ENCODE assay signal across 27 cellular contexts in the genomic region with DNA sequence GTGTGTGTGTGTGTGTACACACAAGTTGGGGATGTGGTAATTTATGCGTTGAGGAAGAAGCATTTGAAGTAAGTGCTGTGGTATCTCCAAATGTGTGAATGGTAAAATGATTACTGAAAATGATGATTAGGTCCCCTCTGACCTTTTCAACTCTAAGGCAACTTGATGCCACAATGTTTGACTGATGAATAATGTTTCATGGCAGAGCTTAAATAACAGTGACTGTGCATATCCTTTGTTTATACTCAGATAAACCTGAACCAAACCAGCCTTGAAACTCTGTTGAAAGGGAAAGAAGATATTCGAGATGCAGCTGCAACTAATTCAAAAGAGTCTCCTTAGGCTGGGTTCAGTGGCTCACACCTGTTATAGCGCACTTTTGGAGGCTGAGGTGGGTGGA.
"Had no signal": no experiment of that assay in that cellular context is flagged by ENCODE, and none has a peak within 500 bp of the region (broad histone marks: within the 10 kb centered on the region; RNA-seq: fewer than 3 reads in every experiment).

No MANE protein-coding gene starts in this region.

- H2AFZ ChIP-seq: hepatocyte had no signal

- H3K79me2 ChIP-seq: hepatocyte had no signal

- H3K9me3 ChIP-seq: esophagus muscularis mucosa, gastroesophageal sphincter, mucosa of descending colon, thoracic aorta, uterus had no signal

- H3K4me2 ChIP-seq: hepatocyte had no signal

- H3K36me3 ChIP-seq: esophagus muscularis mucosa, gastroesophageal sphincter, thoracic aorta, uterus had no signal

- FAIRE-seq: astrocyte, bronchial epithelial cell, colon, keratinocyte, small intestine had no signal

- H3K4me1 ChIP-seq: esophagus muscularis mucosa, gastroesophageal sphincter, uterus had no signal

- ATAC-seq: activated CD8-positive, alpha-beta T cell treated with anti-CD3 and anti-CD28 coated beads for 36 hours; activated T-cell treated with anti-CD3 and anti-CD28 coated beads, Interleukin-2, amount 50 U/mL, for 4 hours; activated T-helper 17 cell treated with anti-CD3 and anti-CD28 coated beads, Interleukin-2, amount 50 U/mL, for 72 hours; gastroesophageal sphincter; left cardiac atrium; left ventricle myocardium superior; mucosa of descending colon; sciatic nerve; stimulated activated effector memory CD8-positive, alpha-beta T cell treated with anti-CD3 and anti-CD28 coated beads, Interleukin-12 subunit alpha, Interleukin-12 subunit beta, amount 100 ng/mL, for 72 hours; WTC11 had no signal

- DNase-seq: activated CD4-positive, alpha-beta T cell treated with anti-CD3 and anti-CD28 coated beads, Interleukin-2, amount 50 U/mL, for 1 hour; activated CD8-positive, alpha-beta T cell treated with anti-CD3 and anti-CD28 coated beads for 36 hours; activated gamma-delta T cell treated with Interleukin-2 at 50 U/mL for 16 hours; activated naive CD4-positive, alpha-beta T cell treated with anti-CD3 and anti-CD28 coated beads, Interleukin-2, amount 50 U/mL, for 16 hours; activated T-cell treated with anti-CD3 and anti-CD28 coated beads, Interleukin-2, amount 50 U/mL, for 4 hours; amniotic stem cell; dermis blood vessel endothelial cell; effector CD4-positive, alpha-beta T cell; left cardiac atrium; left ventricle myocardium superior; mucosa of descending colon; small intestine; stimulated activated CD4-positive, alpha-beta T cell treated with anti-CD3 and anti-CD28 coated beads, Interleukin-4, amount 100 ng/mL, for 24 hours; trophoblast cell; uterus had no signal

- H3K27me3 ChIP-seq: esophagus muscularis mucosa, gastroesophageal sphincter, hepatocyte, uterus had no signal

- H3K27ac ChIP-seq: esophagus muscularis mucosa, gastroesophageal sphincter, hepatocyte, thoracic aorta, uterus had no signal

- H3K4me3 ChIP-seq: esophagus muscularis mucosa, gastroesophageal sphincter, hepatocyte, mucosa of descending colon, thoracic aorta, uterus had no signal
